Comparison of ENCODE assay signal across 8 cellular contexts in genomic region chr22:28442264-28442950, GRCh38.
A peak's percentile ranks its signal among the peaks of the same experiment; 100 is the strongest.
DNase-seq lines count a peak whose midpoint lies in the region; ATAC-seq and TF ChIP-seq lines count a peak whose summit lies in the region.

No MANE protein-coding gene starts in this region.

- POLR2A ChIA-PET in PC-3 (lab: Charles Lee; ENCODE audit: unreplicated experiment), result no interaction called here

- H3K4me3 ChIP-seq in DND-41 (ENCODE audit: low read depth in 1 of 2, low read length in 2 of 2) (peak overlapping the region; percentile 65 to 87), smooth muscle cell (peak overlapping the region; percentile 64), PC-3 (ENCODE audit: low read length) (no peak overlapping the region)

- H4K20me1 ChIP-seq in DND-41 (ENCODE audit: insufficient read depth, low read length) (peaks cover 2% of the 10 kb centered on the region; the same call in 1 of the 2 replicates), smooth muscle cell (ENCODE audit: low read depth) (peaks cover 8% of the 10 kb centered on the region), PC-3 (ENCODE audit: low read length) (no peaks in the 10 kb centered on the region)

- H3K9me3 ChIP-seq in DND-41 (ENCODE audit: insufficient read depth, low read length, severe bottlenecking) (no peaks in the 10 kb centered on the region), smooth muscle cell (replicated peaks; ENCODE audit: low read depth) (no peaks in the 10 kb centered on the region), PC-3 (ENCODE audit: low read length) (no peaks in the 10 kb centered on the region)

- H3K27ac ChIP-seq in DND-41 (ENCODE audit: low read length) (peak overlapping the region; percentile 77), smooth muscle cell (ENCODE audit: low read depth) (peak overlapping the region; percentile 46), PC-3 (ENCODE audit: low read length) (no peak overlapping the region)

- H3K4me2 ChIP-seq in DND-41 (ENCODE audit: insufficient read depth, low read length) (peak overlapping the region; percentile 78), smooth muscle cell (peak overlapping the region; percentile 96), PC-3 (ENCODE audit: low read length) (no peak overlapping the region)

- TF ChIP-seq CTCF in DND-41 (IDR thresholded peaks at IDR 0.05; ENCODE audit: borderline replicate concordance, extremely low read depth, low read length, poor library complexity, severe bottlenecking) (peak; percentile 95), smooth muscle cell (IDR thresholded peaks at IDR 0.05; ENCODE audit: borderline replicate concordance, insufficient read depth, poor library complexity, severe bottlenecking) (peak; percentile 59), PC-3 (conservative IDR thresholded peaks at IDR 0.05; ENCODE audit: low read depth, low read length) (no peak)

- H2AFZ ChIP-seq in DND-41 (ENCODE audit: low read depth, low read length) (peak overlapping the region; percentile 73), smooth muscle cell (ENCODE audit: low read depth) (peak overlapping the region; percentile 82), PC-3 (ENCODE audit: low read length) (no peak overlapping the region)

- ATAC-seq in DND-41 (ENCODE audit: insufficient read depth, low read depth), result peak; percentile 81
- ATAC-seq in GM19328 (IDR thresholded peaks at IDR 0.05; ENCODE audit: unreplicated experiment), result no peak
- no peak for ATAC-seq in PC-3

- H3K79me2 ChIP-seq in DND-41 (ENCODE audit: insufficient read depth, low read length) (peaks cover 59% of the 10 kb centered on the region), smooth muscle cell (ENCODE audit: low read depth) (peaks cover 13% of the 10 kb centered on the region), PC-3 (ENCODE audit: low read length) (no peaks in the 10 kb centered on the region)

- H3K9ac ChIP-seq in DND-41 (ENCODE audit: low read depth, low read length) (peak overlapping the region; percentile 84), smooth muscle cell (ENCODE audit: low read depth) (peak overlapping the region; percentile 67), PC-3 (ENCODE audit: low read length) (no peak overlapping the region)

- H3K9me2 ChIP-seq in PC-3 (replicated peaks; ENCODE audit: low read length), result no peaks in the 10 kb centered on the region

- CTCF ChIA-PET in PC-3 (lab: Charles Lee), result no interaction called here

- peak; percentile 82 for DNase-seq in DND-41
- peak; percentile 69 for DNase-seq in HuH-7.5 (ENCODE audit: low spot score)
- peak; percentile 33 to 58 for DNase-seq in activated CD4-positive, alpha-beta T cell treated with anti-CD3 and anti-CD28 coated beads for 24 hours (ENCODE audit: low read depth in 2 of 2)
- DNase-seq in cerebellum (ENCODE audit: low spot score), result peak; percentile 17
- DNase-seq in islet precursor cell, result peak; percentile 92
- peak; percentile 21 for DNase-seq in smooth muscle cell (lab: John Stamatoyannopoulos, UW; ENCODE audit: unreplicated experiment)
- no peak for DNase-seq in PC-3

- intact Hi-C loops in PC-3 (cut with micrococcal nuclease), result no loop called here

- peaks cover 53% of the 10 kb centered on the region for H3K4me1 ChIP-seq in DND-41 (ENCODE audit: insufficient read depth, low read length)
- H3K4me1 ChIP-seq in smooth muscle cell (ENCODE audit: low read depth), result peaks cover 19% of the 10 kb centered on the region
- H3K4me1 ChIP-seq in PC-3 (ENCODE audit: insufficient read depth, low read length), result no peaks in the 10 kb centered on the region

- no TSS peak for BruUV-seq in PC-3 (replicated peaks; lab: Mats Ljungman, UMichigan)

- peaks cover 4% of the 10 kb centered on the region for H3F3A ChIP-seq in smooth muscle cell (ENCODE audit: low read depth)
- no peaks in the 10 kb centered on the region for H3F3A ChIP-seq in PC-3 (ENCODE audit: low read length, unreplicated experiment)

- H3K27me3 ChIP-seq in DND-41 (ENCODE audit: insufficient read depth, low read length, poor library complexity) (no peaks in the 10 kb centered on the region), smooth muscle cell (ENCODE audit: low read depth) (no peaks in the 10 kb centered on the region), PC-3 (ENCODE audit: low read length) (no peaks in the 10 kb centered on the region)

- WGBS in smooth muscle cell (ENCODE audit: low lambda C conversion rate), result under 1% methylated on average over 31 of the region's 31 CpGs

- no peaks in the 10 kb centered on the region for H3K36me3 ChIP-seq in DND-41 (ENCODE audit: insufficient read depth, low read length)
- no peaks in the 10 kb centered on the region for H3K36me3 ChIP-seq in smooth muscle cell (ENCODE audit: low read depth)
- H3K36me3 ChIP-seq in PC-3 (ENCODE audit: low read depth, low read length), result no peaks in the 10 kb centered on the region
